In genomic region chr9:37964740-37965081, GRCh38 we compare ENCODE assay signal across 12 cellular contexts.
DNase-seq lines count a peak whose midpoint lies in the region; ATAC-seq and TF ChIP-seq lines count a peak whose summit lies in the region.
"Had no signal": no experiment of that assay in that cellular context is flagged by ENCODE, and none has a peak within 500 bp of the region (broad histone marks: within the 10 kb centered on the region; RNA-seq: fewer than 3 reads in every experiment).

No MANE protein-coding gene starts in this region.

- no peaks in the 10 kb centered on the region for H3K36me3 Mint-ChIP-seq in activated T-helper 2 cell treated with anti-CD3 and anti-CD28 coated beads, Interferon-gamma antibody, Interleukin-2, Interleukin-4, amounts not matched to agents 10 μg/mL and 5 μg/mL and 100 μg/mL, durations not matched to agents 14 hours and 24 hours and 36 hours (ENCODE audit: low read depth)
- H3K36me3 Mint-ChIP-seq in progenitor cell of endocrine pancreas (ENCODE audit: insufficient read depth) (no peaks in the 10 kb centered on the region), GM23338 (ENCODE audit: low read depth) (no peaks in the 10 kb centered on the region)
- H3K36me3 Mint-ChIP-seq: neural progenitor cell had no signal

- DNase-seq in AG04450 (ENCODE audit: low read depth, low spot score) (no peak), fibroblast of lung (ENCODE audit: low read depth in 2 of 2) (no peak), progenitor cell of endocrine pancreas (ENCODE audit: low spot score, unreplicated experiment) (no peak), ovary (no peak), GM23338 (ENCODE audit: low spot score) (no peak), right atrium auricular region (ENCODE audit: low spot score) (no peak), NK-92 (lab: John Stamatoyannopoulos, UW; ENCODE audit: unreplicated experiment) (no peak)
- no peak for DNase-seq in activated T-helper 2 cell treated with anti-CD3 and anti-CD28 coated beads, Interferon-gamma antibody, Interleukin-2, Interleukin-4, amounts not matched to agents 10 μg/mL and 5 μg/mL and 100 μg/mL, durations not matched to agents 14 hours and 24 hours and 36 hours (ENCODE audit: low spot score)
- DNase-seq: activated CD4-positive, CD25-positive, alpha-beta regulatory T cell; activated effector memory CD4-positive, alpha-beta T cell treated with anti-CD3 and anti-CD28 coated beads, Interleukin-2, amount 50 U/mL, for 16 hours; gastrocnemius medialis had no signal

- TF ChIP-seq CTCF in AG04450 (IDR thresholded peaks at IDR 0.05; ENCODE audit: low read depth, low read length) (no peak), fibroblast of lung (conservative IDR thresholded peaks at IDR 0.05 in 1 of 2, IDR thresholded peaks at IDR 0.05 in 1 of 2; ENCODE audit: low read depth in 1 of 2, low read length in 2 of 2) (no peak), progenitor cell of endocrine pancreas (IDR thresholded peaks at IDR 0.05; ENCODE audit: unreplicated experiment) (no peak), ovary (IDR thresholded peaks at IDR 0.05) (no peak), GM23338 (conservative IDR thresholded peaks at IDR 0.05; ENCODE audit: low read depth in 2 of 2) (no peak), right atrium auricular region (IDR thresholded peaks at IDR 0.05) (no peak)

- H3K9me2 ChIP-seq in GM23338 (ENCODE audit: insufficient read depth), result 0 out of 2 replicates have a peak, but pooled peaks cover 2% of the 10 kb centered on the region

- H3K9ac ChIP-seq in fibroblast of lung (ENCODE audit: insufficient read depth, low read length), result no peak overlapping the region
- H3K9ac ChIP-seq: neural progenitor cell had no signal

- no peak for TF ChIP-seq POLR2A in ovary (IDR thresholded peaks at IDR 0.05)

- no peak overlapping the region for H3K4me3 ChIP-seq in AG04450 (ENCODE audit: low read depth, low read length)
- H3K4me3 ChIP-seq in fibroblast of lung (replicated peaks in 1 of 4; ENCODE audit: control extremely low read depth in 1 of 4, insufficient read depth in 1 of 4, low read depth in 3 of 4, low read length in 4 of 4), result no peak overlapping the region
- no peak overlapping the region for H3K4me3 ChIP-seq in ovary
- H3K4me3 ChIP-seq in GM23338, result no peak overlapping the region
- no peak overlapping the region for H3K4me3 ChIP-seq in right atrium auricular region
- H3K4me3 ChIP-seq: gastrocnemius medialis, neural progenitor cell had no signal

- H3K79me2 ChIP-seq in fibroblast of lung (ENCODE audit: control insufficient read depth, insufficient read depth, low read length), result peaks cover 24% of the 10 kb centered on the region
- no peaks in the 10 kb centered on the region for H3K79me2 ChIP-seq in GM23338 (replicated peaks; ENCODE audit: insufficient read depth)

- intact Hi-C loops in activated T-helper 2 cell treated with anti-CD3 and anti-CD28 coated beads, Interferon-gamma antibody, Interleukin-2, Interleukin-4, amounts not matched to agents 10 μg/mL and 5 μg/mL and 100 μg/mL, durations not matched to agents 14 hours and 24 hours and 36 hours (cut with micrococcal nuclease), result no loop called here
- intact Hi-C loops in ovary (cut with DNase I), result no loop called here

- H2AFZ ChIP-seq in fibroblast of lung (ENCODE audit: low read length) (no peak overlapping the region), GM23338 (no peak overlapping the region)
- H2AFZ ChIP-seq: neural progenitor cell had no signal

- H3K4me1 ChIP-seq in fibroblast of lung (ENCODE audit: control insufficient read depth, extremely low read depth, insufficient read depth, low read length) (peaks cover 36% of the 10 kb centered on the region), ovary (ENCODE audit: insufficient read depth) (peaks cover 4% of the 10 kb centered on the region), GM23338 (ENCODE audit: insufficient read depth) (no peaks in the 10 kb centered on the region), right atrium auricular region (peaks cover 0 to 54% of the 10 kb centered on the region in 2 donors)
- H3K4me1 ChIP-seq: gastrocnemius medialis, neural progenitor cell had no signal

- no peak overlapping the region for H3K4me3 Mint-ChIP-seq in activated T-helper 2 cell treated with anti-CD3 and anti-CD28 coated beads, Interferon-gamma antibody, Interleukin-2, Interleukin-4, amounts not matched to agents 10 μg/mL and 5 μg/mL and 100 μg/mL, durations not matched to agents 14 hours and 24 hours and 36 hours (ENCODE audit: low read depth)
- H3K4me3 Mint-ChIP-seq in progenitor cell of endocrine pancreas (ENCODE audit: low read depth) (no peak overlapping the region), GM23338 (no peak overlapping the region)
- H3K4me3 Mint-ChIP-seq: neural progenitor cell had no signal

- peaks cover 39% of the 10 kb centered on the region for H3K4me1 Mint-ChIP-seq in activated T-helper 2 cell treated with anti-CD3 and anti-CD28 coated beads, Interferon-gamma antibody, Interleukin-2, Interleukin-4, amounts not matched to agents 10 μg/mL and 5 μg/mL and 100 μg/mL, durations not matched to agents 14 hours and 24 hours and 36 hours (ENCODE audit: low read depth)
- H3K4me1 Mint-ChIP-seq in progenitor cell of endocrine pancreas (ENCODE audit: low read depth) (peaks cover 69% of the 10 kb centered on the region), GM23338 (peaks cover 24% of the 10 kb centered on the region)

- ATAC-seq in GM23338, result no peak
- ATAC-seq: gastrocnemius medialis had no signal

- CTCF ChIA-PET in AG04450 (lab: Charles Lee), result no interaction called here

- H3K9me3 ChIP-seq in AG04450 (ENCODE audit: control insufficient read depth, insufficient read depth, low read length), result no peaks in the 10 kb centered on the region
- no peaks in the 10 kb centered on the region for H3K9me3 ChIP-seq in fibroblast of lung (ENCODE audit: control insufficient read depth, insufficient read depth, low read depth, low read length)
- H3K9me3 ChIP-seq in ovary, result no peaks in the 10 kb centered on the region
- no peaks in the 10 kb centered on the region for H3K9me3 ChIP-seq in right atrium auricular region
- H3K9me3 ChIP-seq: gastrocnemius medialis had no signal

- H4K20me1 ChIP-seq in fibroblast of lung (ENCODE audit: control insufficient read depth, extremely low read depth, insufficient read depth, low read length) (no peaks in the 10 kb centered on the region), GM23338 (replicated peaks; ENCODE audit: insufficient read depth) (no peaks in the 10 kb centered on the region; the same call in 1 of the 2 replicates)

- H3K27me3 Mint-ChIP-seq in activated T-helper 2 cell treated with anti-CD3 and anti-CD28 coated beads, Interferon-gamma antibody, Interleukin-2, Interleukin-4, amounts not matched to agents 10 μg/mL and 5 μg/mL and 100 μg/mL, durations not matched to agents 14 hours and 24 hours and 36 hours (ENCODE audit: low read depth), result no peaks in the 10 kb centered on the region
- H3K27me3 Mint-ChIP-seq in progenitor cell of endocrine pancreas, result no peaks in the 10 kb centered on the region
- H3K27me3 Mint-ChIP-seq in GM23338 (ENCODE audit: insufficient read depth, low read depth, poor library complexity), result peaks cover 3% of the 10 kb centered on the region

- POLR2A ChIA-PET in AG04450 (lab: Yijun Ruan, JAX), result no interaction called here

- 92 to 96% (median 96%) methylated on average over 5 of the region's 5 CpGs for WGBS in ovary, 3 donors

- H3K27ac Mint-ChIP-seq in activated T-helper 2 cell treated with anti-CD3 and anti-CD28 coated beads, Interferon-gamma antibody, Interleukin-2, Interleukin-4, amounts not matched to agents 10 μg/mL and 5 μg/mL and 100 μg/mL, durations not matched to agents 14 hours and 24 hours and 36 hours, result peak overlapping the region; percentile 67
- H3K27ac Mint-ChIP-seq in progenitor cell of endocrine pancreas, result peak overlapping the region; percentile 97
- H3K27ac Mint-ChIP-seq in GM23338, result no peak overlapping the region
- H3K27ac Mint-ChIP-seq: neural progenitor cell had no signal

- H3K9me3 Mint-ChIP-seq in activated T-helper 2 cell treated with anti-CD3 and anti-CD28 coated beads, Interferon-gamma antibody, Interleukin-2, Interleukin-4, amounts not matched to agents 10 μg/mL and 5 μg/mL and 100 μg/mL, durations not matched to agents 14 hours and 24 hours and 36 hours, result no peaks in the 10 kb centered on the region
- H3K9me3 Mint-ChIP-seq in progenitor cell of endocrine pancreas (ENCODE audit: low read depth) (no peaks in the 10 kb centered on the region), GM23338 (no peaks in the 10 kb centered on the region)
- H3K9me3 Mint-ChIP-seq: neural progenitor cell had no signal

- peaks cover 4% of the 10 kb centered on the region for H3K36me3 ChIP-seq in fibroblast of lung (ENCODE audit: control insufficient read depth, insufficient read depth, low read length)
- H3K36me3 ChIP-seq in ovary, result no peaks in the 10 kb centered on the region
- no peaks in the 10 kb centered on the region for H3K36me3 ChIP-seq in GM23338 (ENCODE audit: insufficient read depth)
- no peaks in the 10 kb centered on the region for H3K36me3 ChIP-seq in right atrium auricular region
- H3K36me3 ChIP-seq: gastrocnemius medialis, neural progenitor cell had no signal

- no peaks in the 10 kb centered on the region for H3F3A ChIP-seq in GM23338 (replicated peaks; ENCODE audit: low read depth)

- H3K27me3 ChIP-seq in AG04450 (ENCODE audit: control insufficient read depth, insufficient read depth, low read length) (no peaks in the 10 kb centered on the region), fibroblast of lung (ENCODE audit: control insufficient read depth, insufficient read depth, low read length) (no peaks in the 10 kb centered on the region), ovary (no peaks in the 10 kb centered on the region), GM23338 (ENCODE audit: insufficient read depth) (no peaks in the 10 kb centered on the region), right atrium auricular region (no peaks in the 10 kb centered on the region)
- H3K27me3 ChIP-seq: gastrocnemius medialis, neural progenitor cell had no signal

- H3K4me2 ChIP-seq in fibroblast of lung (ENCODE audit: extremely low read depth, insufficient read depth, low read length) (peak overlapping the region; percentile 45), GM23338 (no peak overlapping the region)
- H3K4me2 ChIP-seq: neural progenitor cell had no signal

- TF ChIP-seq EP300 in ovary (IDR thresholded peaks at IDR 0.05), result no peak

- H3K27ac ChIP-seq in AG04450 (ENCODE audit: low read depth, low read length) (peak overlapping the region; percentile 93), fibroblast of lung (ENCODE audit: insufficient read depth, low read length) (peak overlapping the region; percentile 95), ovary (no peak overlapping the region), GM23338 (ENCODE audit: low read depth) (no peak overlapping the region), right atrium auricular region (peak overlapping the region in 1 of 2 donors; percentile 27)
- H3K27ac ChIP-seq: gastrocnemius medialis, neural progenitor cell had no signal

TF ChIP-seq in GM23338, 12 proteins besides CTCF, POLR2A, EP300 and RAD21 (continues in another document):
- TF ChIP-seq JUNB (IDR thresholded peaks at IDR 0.05; ENCODE audit: unreplicated experiment) (no peak), NANOG (IDR thresholded peaks at IDR 0.05; ENCODE audit: borderline replicate concordance) (no peak), POLR2AphosphoS5 (IDR thresholded peaks at IDR 0.05; ENCODE audit: low read depth) (no peak)

Comparison
In these comparisons a context has a peak if more than half of its experiments do, and no peak if none do; other contexts are left out.
1. H3K27ac ChIP-seq: peak in AG04450 (single experiment) and fibroblast of lung (single experiment); none in ovary (0 of 2) and GM23338 (single experiment).